12 cellular contexts compared by ENCODE assay signal in genomic region chr4:153521467-153521866, GRCh38. TPM values are rescaled to one million over a fixed set of nuclear protein-coding genes. Genes with fewer than 3 reads are reported as not detected.
DNase-seq lines count a peak whose midpoint lies in the region; ATAC-seq and TF ChIP-seq lines count a peak whose summit lies in the region.
"Had no signal": no experiment of that assay in that cellular context is flagged by ENCODE, and none has a peak within 500 bp of the region (broad histone marks: within the 10 kb centered on the region; RNA-seq: fewer than 3 reads in every experiment).

No MANE protein-coding gene starts in this region.

- H3K4me3 ChIP-seq in CD8-positive, alpha-beta T cell (ENCODE audit: low read depth, low read length): peak overlapping the region; percentile 21
- H3K4me3 ChIP-seq in Loucy (ENCODE audit: low read length, poor library complexity, severe bottlenecking) (peak overlapping the region; percentile 58), colonic mucosa (no peak overlapping the region), SK-N-SH (ENCODE audit: low read depth in 2 of 2, low read length in 1 of 2) (no peak overlapping the region)
- H3K4me3 ChIP-seq: dorsolateral prefrontal cortex, GM23338, transverse colon had no signal

- intact Hi-C loops in CD8-positive, alpha-beta T cell (cut with DNase I, micrococcal nuclease): loop anchor here (2.0 to 10.0 kb wide), 4 partner anchors 23 to 57 kb away; no protein-coding TSS in a partner anchor
- intact Hi-C loops in colonic mucosa (cut with DNase I): no loop called here

- no peak overlapping the region for H2AFZ ChIP-seq in Loucy (ENCODE audit: low read length)
- no peak overlapping the region for H2AFZ ChIP-seq in SK-N-SH (ENCODE audit: low read depth)
- H2AFZ ChIP-seq: GM23338 had no signal

- DNase-seq in CD8-positive, alpha-beta T cell: no peak
- DNase-seq in colonic mucosa (peak; percentile 11), A172 (ENCODE audit: low spot score) (no peak), AG20443 (ENCODE audit: low spot score) (no peak), NCI-H128 (lab: John Stamatoyannopoulos, UW; ENCODE audit: unreplicated experiment) (no peak), SK-N-SH (no peak)
- DNase-seq: dorsolateral prefrontal cortex, left cardiac atrium, transverse colon had no signal

- WGBS in SK-N-SH (ENCODE audit: low lambda C conversion rate): 97% methylated on average over 10 of the region's 10 CpGs

- peaks cover 30% of the 10 kb centered on the region for H3K36me3 Mint-ChIP-seq in CD8-positive, alpha-beta T cell

- no peaks in the 10 kb centered on the region for H3K36me3 ChIP-seq in CD8-positive, alpha-beta T cell (ENCODE audit: insufficient read depth, low read length)
- peaks cover 42% of the 10 kb centered on the region for H3K36me3 ChIP-seq in Loucy (ENCODE audit: insufficient read depth, low read length)
- H3K36me3 ChIP-seq in colonic mucosa: no peaks in the 10 kb centered on the region
- H3K36me3 ChIP-seq in SK-N-SH (replicated peaks in 1 of 2; ENCODE audit: control insufficient read depth in 1 of 2, insufficient read depth in 2 of 2, low read length in 1 of 2): no peaks in the 10 kb centered on the region
- H3K36me3 ChIP-seq: transverse colon had no signal

- H3K79me2 ChIP-seq in Loucy (ENCODE audit: insufficient read depth, low read length) (peaks cover 100% of the 10 kb centered on the region), SK-N-SH (ENCODE audit: insufficient read depth) (peaks cover 3% of the 10 kb centered on the region; the same call in 1 of the 2 replicates)

- no peaks in the 10 kb centered on the region for H3K27me3 ChIP-seq in CD8-positive, alpha-beta T cell (ENCODE audit: insufficient read depth, low read length)
- H3K27me3 ChIP-seq in Loucy (ENCODE audit: insufficient read depth, low read length, poor library complexity, severe bottlenecking) (no peaks in the 10 kb centered on the region), colonic mucosa (no peaks in the 10 kb centered on the region), SK-N-SH (ENCODE audit: insufficient read depth) (no peaks in the 10 kb centered on the region)
- H3K27me3 ChIP-seq: dorsolateral prefrontal cortex, transverse colon had no signal

- H3K27ac ChIP-seq in CD8-positive, alpha-beta T cell (ENCODE audit: low read depth, low read length): peak overlapping the region; percentile 19
- no peak overlapping the region for H3K27ac ChIP-seq in colonic mucosa
- no peak overlapping the region for H3K27ac ChIP-seq in SK-N-SH (ENCODE audit: low read depth in 2 of 2, low read length in 1 of 2)
- H3K27ac ChIP-seq: dorsolateral prefrontal cortex had no signal

- CTCF ChIA-PET in CD8-positive, alpha-beta T cell (lab: Charles Lee): interaction anchor here (0.6 to 1.7 kb wide), 7 partner anchors 23 to 176 kb away, joined by 3 to 5 read pairs (median 3); no protein-coding TSS in a partner anchor
- CTCF ChIA-PET in SK-N-SH (lab: Yijun Ruan, JAX): no interaction called here

- POLR2A ChIA-PET in CD8-positive, alpha-beta T cell (lab: Charles Lee): interaction anchor here (0.7 to 2.4 kb wide), 5 partner anchors 9 to 85 kb away, joined by 3 to 18 read pairs (median 3); partner anchors contain the start of gene TMEM131L
- POLR2A ChIA-PET in SK-N-SH (lab: Yijun Ruan, JAX): no interaction called here

- H3K9me2 ChIP-seq in Loucy (replicated peaks; ENCODE audit: low read depth, low read length) (no peaks in the 10 kb centered on the region), SK-N-SH (no peaks in the 10 kb centered on the region)

- no peak for TF ChIP-seq RAD21 in SK-N-SH (IDR thresholded peaks at IDR 0.05; ENCODE audit: low read length)

- peaks cover 82% of the 10 kb centered on the region for H3K4me1 ChIP-seq in CD8-positive, alpha-beta T cell (ENCODE audit: insufficient read depth, low read length)
- H3K4me1 ChIP-seq in Loucy (ENCODE audit: insufficient read depth, low read length, poor library complexity, severe bottlenecking) (peaks cover 51% of the 10 kb centered on the region), colonic mucosa (no peaks in the 10 kb centered on the region), SK-N-SH (ENCODE audit: control insufficient read depth in 1 of 2, insufficient read depth in 2 of 2, low read depth in 1 of 2, low read length in 1 of 2) (no peaks in the 10 kb centered on the region; a peak in 2 of 4 replicates)

- H3K4me2 ChIP-seq in Loucy (ENCODE audit: low read depth, low read length, poor library complexity, severe bottlenecking) (peak overlapping the region; percentile 64), SK-N-SH (no peak overlapping the region)

- TF ChIP-seq EP300 in SK-N-SH (IDR thresholded peaks at IDR 0.05; ENCODE audit: borderline replicate concordance in 1 of 2, low read depth in 1 of 2, low read length in 1 of 2): no peak

- H3K27ac Mint-ChIP-seq in CD8-positive, alpha-beta T cell: peak overlapping the region; percentile 94

- peak overlapping the region; percentile 77 for H3K4me3 Mint-ChIP-seq in CD8-positive, alpha-beta T cell
- H3K4me3 Mint-ChIP-seq: GM23338 had no signal

- H3K4me1 Mint-ChIP-seq in CD8-positive, alpha-beta T cell (ENCODE audit: low read depth): peaks cover 88% of the 10 kb centered on the region

- no peaks in the 10 kb centered on the region for H3K9me3 Mint-ChIP-seq in CD8-positive, alpha-beta T cell
- H3K9me3 Mint-ChIP-seq: GM23338 had no signal

- H3K9ac ChIP-seq in Loucy (ENCODE audit: low read depth, low read length, poor library complexity, severe bottlenecking): peak overlapping the region; percentile 53
- H3K9ac ChIP-seq in colonic mucosa (ENCODE audit: low read depth in 2 of 2, low read length in 2 of 2): no peak overlapping the region
- H3K9ac ChIP-seq in SK-N-SH: no peak overlapping the region

- peak; percentile 48 for ATAC-seq in CD8-positive, alpha-beta T cell
- peak; percentile 27 for ATAC-seq in GM18868 (IDR thresholded peaks at IDR 0.05; ENCODE audit: unreplicated experiment)

- H3K9me3 ChIP-seq in CD8-positive, alpha-beta T cell (ENCODE audit: low read length): no peaks in the 10 kb centered on the region
- no peaks in the 10 kb centered on the region for H3K9me3 ChIP-seq in Loucy (ENCODE audit: insufficient read depth, low read depth, low read length)
- no peaks in the 10 kb centered on the region for H3K9me3 ChIP-seq in colonic mucosa
- no peaks in the 10 kb centered on the region for H3K9me3 ChIP-seq in SK-N-SH
- H3K9me3 ChIP-seq: transverse colon had no signal

- 0 out of 2 replicates have a peak, but pooled peaks cover 7% of the 10 kb centered on the region for H3F3A ChIP-seq in Loucy (ENCODE audit: low read depth)
- no peaks in the 10 kb centered on the region for H3F3A ChIP-seq in SK-N-SH (replicated peaks; ENCODE audit: insufficient read depth)

- peaks cover 71% of the 10 kb centered on the region for H4K20me1 ChIP-seq in Loucy (ENCODE audit: insufficient read depth, low read length, poor library complexity, severe bottlenecking)
- no peaks in the 10 kb centered on the region for H4K20me1 ChIP-seq in SK-N-SH (ENCODE audit: insufficient read depth)

- H3K27me3 Mint-ChIP-seq in CD8-positive, alpha-beta T cell (ENCODE audit: low read depth): no peaks in the 10 kb centered on the region

- no peak for TF ChIP-seq CTCF in CD8-positive, alpha-beta T cell (IDR thresholded peaks at IDR 0.05)
- TF ChIP-seq CTCF in Loucy (conservative IDR thresholded peaks at IDR 0.05; ENCODE audit: low read length): no peak
- no peak for TF ChIP-seq CTCF in colonic mucosa (IDR thresholded peaks at IDR 0.05)
- no peak for TF ChIP-seq CTCF in SK-N-SH (IDR thresholded peaks at IDR 0.05)

TF ChIP-seq in SK-N-SH, 30 proteins besides CTCF, POLR2A, EP300 and RAD21:
- no peak for TF ChIP-seq ZBTB33 (IDR thresholded peaks at IDR 0.05; ENCODE audit: borderline replicate concordance, low read depth)
- no peak for TF ChIP-seq MXI1 (IDR thresholded peaks at IDR 0.05; ENCODE audit: low read depth, low read length)
- TF ChIP-seq MEF2A (IDR thresholded peaks at IDR 0.05; ENCODE audit: borderline replicate concordance, low read depth): no peak
- TF ChIP-seq ELF1 (IDR thresholded peaks at IDR 0.05): no peak

RNA-seq across cellular contexts. Expression of gene TMEM131L, which starts 55.3 kb away (rescaled TPM):
- 10 to 100 TPM; 80.8 to 83.1 TPM for total RNA-seq in CD8-positive, alpha-beta T cell
- 1 to 10 TPM; 4.8 to 6.2 TPM for total RNA-seq in colonic mucosa
- 8.6 and 9.0 TPM in 2 replicates for total RNA-seq in A172 (2014; rRNA removed; shearing (Covaris generic))
- 6.2 and 6.8 TPM in 2 replicates for polyA plus RNA-seq in SK-N-SH (2012; rRNA removed)
- polyA plus RNA-seq in SK-N-SH (2012; cell fraction: cytosol; rRNA removed): 4.6 and 4.9 TPM in 2 replicates
- 15.8 and 17.0 TPM in 2 replicates for polyA plus RNA-seq in SK-N-SH (2012; cell fraction: nucleus; rRNA removed)

Comparison
In these comparisons a context has a peak if more than half of its experiments do, and no peak if none do; other contexts are left out.
1. H3K4me3 ChIP-seq: peak in CD8-positive, alpha-beta T cell (single experiment) and Loucy (single experiment); none in colonic mucosa (single experiment) and SK-N-SH (0 of 2).